Comparison of ENCODE assay signal across 8 cellular contexts in genomic region chr3:172040078-172040975, GRCh38. TPM values are rescaled to one million over a fixed set of nuclear protein-coding genes. Genes with fewer than 3 reads are reported as not detected.
DNase-seq lines count a peak whose midpoint lies in the region; ATAC-seq and TF ChIP-seq lines count a peak whose summit lies in the region.

No MANE protein-coding gene starts in this region.

- peaks cover 23 to 29% (median 27%) of the 10 kb centered on the region in 3 donors for H3K27me3 Mint-ChIP-seq in naive B cell

- ATAC-seq in HG03097 (IDR thresholded peaks at IDR 0.05; ENCODE audit: low FRiP score, unreplicated experiment) (peak; percentile 18), naive B cell (ENCODE audit: low read depth in 2 of 2) (peak in 1 of 2 donors; percentile 3)

- in situ Hi-C loops in GM13976 (cut with MboI; ENCODE audit: low sequenced_read_pairs, unreplicated experiment): no loop called here

- POLR2A ChIA-PET in A673 (lab: Charles Lee; ENCODE audit: low non-redundant PET): no interaction called here

- H3K4me3 ChIP-seq in A673 (ENCODE audit: low read depth, low read length, poor library complexity, severe bottlenecking): peak overlapping the region; percentile 97
- H3K4me3 ChIP-seq in fibroblast of mammary gland (ENCODE audit: control insufficient read depth, low read depth, low read length): peak overlapping the region; percentile 75
- H3K4me3 ChIP-seq in suprapubic skin: peak overlapping the region; percentile 100

- TF ChIP-seq CTCF in A673 (conservative IDR thresholded peaks at IDR 0.05; ENCODE audit: low read depth, low read length) (peak; percentile 41; the same call in 1 of the 2 replicates), GM13976 (IDR thresholded peaks at IDR 0.05; ENCODE audit: borderline replicate concordance, control extremely low read depth, extremely low read depth, insufficient read depth, missing control alignments) (peak; percentile 2), fibroblast of mammary gland (conservative IDR thresholded peaks at IDR 0.05; ENCODE audit: control insufficient read depth, insufficient read depth, low read depth, low read length) (no peak), suprapubic skin (IDR thresholded peaks at IDR 0.05) (peak in 1 of 2 donors; percentile 10)

- H3K4me1 Mint-ChIP-seq in naive B cell: peaks cover 5 to 18% (median 11%) of the 10 kb centered on the region in 3 donors

- peaks cover 0 to 8% of the 10 kb centered on the region in 2 donors for H3K36me3 Mint-ChIP-seq in naive B cell

- peak overlapping the region; percentile 79 to 99 (median 96) for H3K4me3 Mint-ChIP-seq in naive B cell

- 1% methylated on average over 40 of the region's 103 CpGs for WGBS in suprapubic skin

- intact Hi-C loops in A673 (cut with micrococcal nuclease; ENCODE audit: unreplicated experiment): loop anchor here (2.0 kb wide), 1 partner anchor 98 kb away; no protein-coding TSS in a partner anchor

- H3K4me1 ChIP-seq in A673 (ENCODE audit: insufficient read depth, low read length, poor library complexity, severe bottlenecking): peaks cover 18% of the 10 kb centered on the region
- H3K4me1 ChIP-seq in suprapubic skin: peaks cover 49% of the 10 kb centered on the region

- CTCF ChIA-PET in A673 (lab: Charles Lee): interaction anchor here (1.0 kb wide), 1 partner anchor 292 kb away, joined by 3 read pairs; no protein-coding TSS in a partner anchor

- peak overlapping the region in 2 of 6 donors; percentile 99 for H3K27ac Mint-ChIP-seq in naive B cell

- BruUV-seq in A673 (replicated peaks; lab: Mats Ljungman, UMichigan): no TSS peak

- DNase-seq in A673 (ENCODE audit: low spot score) (peak; percentile 81), GM13976 (ENCODE audit: low spot score) (peak; percentile 82), NOMO-1 (lab: John Stamatoyannopoulos, UW; ENCODE audit: unreplicated experiment in 2 of 2) (peak; percentile 55 to 78), fibroblast of mammary gland (ENCODE audit: low read depth) (peak; percentile 81), naive B cell (peak; percentile 31), suprapubic skin (ENCODE audit: low spot score in 2 of 2) (peak; percentile 89 to 91)
- peak; percentile 3 for DNase-seq in activated effector memory CD4-positive, alpha-beta T cell treated with Interleukin-2 at 50 U/mL for 16 hours

- no peaks in the 10 kb centered on the region for H3K9me3 ChIP-seq in A673 (ENCODE audit: low read depth, low read length, poor library complexity, severe bottlenecking)
- H3K9me3 ChIP-seq in suprapubic skin: no peaks in the 10 kb centered on the region

- H3K36me3 ChIP-seq in A673 (ENCODE audit: insufficient read depth, low read length, poor library complexity, severe bottlenecking) (no peaks in the 10 kb centered on the region), suprapubic skin (no peaks in the 10 kb centered on the region)

- no peak for TF ChIP-seq EP300 in suprapubic skin (IDR thresholded peaks at IDR 0.05)

- peak in 1 of 2 donors; percentile 62 for TF ChIP-seq POLR2A in suprapubic skin (IDR thresholded peaks at IDR 0.05)

- no peaks in the 10 kb centered on the region for H3K27me3 ChIP-seq in A673 (replicated peaks; ENCODE audit: insufficient read depth, low read depth, low read length, poor library complexity)
- H3K27me3 ChIP-seq in suprapubic skin: no peaks in the 10 kb centered on the region

- H3K9me3 Mint-ChIP-seq in naive B cell: no peaks in the 10 kb centered on the region

- H3K27ac ChIP-seq in A673 (ENCODE audit: low read depth, low read length, poor library complexity, severe bottlenecking): peak overlapping the region; percentile 93
- H3K27ac ChIP-seq in suprapubic skin: peak overlapping the region; percentile 100

RNA-seq across cellular contexts. Expression of gene FNDC3B, which starts 0.9 kb away (rescaled TPM):
- total RNA-seq in A673 (2021) (43.2 and 50.8 TPM in 2 replicates), suprapubic skin (10 to 100 TPM; 23.9 to 61.9 (median 37.0) TPM)
- polyA plus RNA-seq in naive B cell (ENCODE audit: low read depth in 6 of 6): 1 to 10 TPM in 5 of 6 donors, not detected in 1; 1.2 to 3.1 (median 2.2) TPM

Comparison
In these comparisons a context has a peak if more than half of its experiments do, and no peak if none do; other contexts are left out.
1. DNase-seq: peak in every context shown above with its lines; median percentile 90 in suprapubic skin; 82 in GM13976; 81 in A673; 81 in fibroblast of mammary gland; 66 in NOMO-1; 31 in naive B cell; 3 in activated effector memory CD4-positive, alpha-beta T cell treated with Interleukin-2 at 50 U/mL for 16 hours.